In genomic region chr1:191641420-191642215, GRCh38 we compare ENCODE assay signal across 1 cellular context.
TF ChIP-seq lines count a peak whose summit lies in the region.

No MANE protein-coding gene starts in this region.

TF ChIP-seq in HepG2, 621 proteins besides CTCF, POLR2A, EP300 and RAD21 (continued from another document):
- TF ChIP-seq GRHL1 (CRISPR knock-in tag; conservative IDR thresholded peaks at IDR 0.05): no peak
- TF ChIP-seq ZNF18 (CRISPR knock-in tag; IDR thresholded peaks at IDR 0.05; ENCODE audit: insufficient replicate concordance): no peak
- TF ChIP-seq TBL1XR1 (IDR thresholded peaks at IDR 0.05; ENCODE audit: borderline replicate concordance, low read length, partially characterized antibody): no peak
